In the genomic region with DNA sequence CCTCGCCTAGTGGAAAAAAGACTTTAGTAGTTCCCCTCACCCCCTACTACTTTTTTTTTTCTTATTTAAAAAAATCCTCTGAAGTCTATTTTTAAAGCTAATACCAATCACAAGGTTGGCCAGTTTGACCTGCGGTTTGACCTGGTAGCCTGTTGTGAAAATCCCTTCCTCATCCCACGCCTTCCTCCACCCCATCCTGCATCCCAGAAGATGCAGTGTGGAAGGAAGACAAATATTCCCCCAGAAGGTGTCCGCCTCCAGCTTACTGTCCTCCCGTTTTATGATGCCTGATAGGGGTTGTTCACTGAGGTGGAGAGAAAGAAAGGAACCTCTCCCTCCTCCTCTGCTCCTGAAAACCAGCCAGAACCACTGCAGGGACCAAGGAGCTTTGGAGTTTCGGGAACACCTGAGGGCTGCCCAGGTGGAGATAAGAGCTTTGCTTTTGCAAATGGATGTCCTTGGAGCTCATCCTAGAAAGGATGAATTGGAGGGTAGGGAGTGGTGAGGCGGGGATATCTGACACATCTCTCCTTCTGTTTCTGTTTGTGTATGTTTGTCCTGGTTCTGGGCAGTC, we compare ENCODE assay signal across 9 cellular contexts. TPM values are rescaled to one million over a fixed set of nuclear protein-coding genes. Genes with fewer than 3 reads are reported as not detected.
DNase-seq lines count a peak whose midpoint lies in the region; ATAC-seq and TF ChIP-seq lines count a peak whose summit lies in the region.
"Had no signal": no experiment of that assay in that cellular context is flagged by ENCODE, and none has a peak within 500 bp of the region (broad histone marks: within the 10 kb centered on the region; RNA-seq: fewer than 3 reads in every experiment).

No MANE protein-coding gene starts in this region.

- H3K36me3 ChIP-seq in SK-N-SH (replicated peaks in 1 of 2; ENCODE audit: control insufficient read depth in 1 of 2, insufficient read depth in 2 of 2, low read length in 1 of 2) (no peaks in the 10 kb centered on the region), right lobe of liver (no peaks in the 10 kb centered on the region), stomach smooth muscle (ENCODE audit: control insufficient read depth in 2 of 2, insufficient read depth in 2 of 2, low read length in 2 of 2) (no peaks in the 10 kb centered on the region)

- H3K4me2 ChIP-seq in SK-N-SH: peak overlapping the region; percentile 85

- H3F3A ChIP-seq in SK-N-SH (replicated peaks; ENCODE audit: insufficient read depth): peaks cover 10% of the 10 kb centered on the region

- H3K9me3 Mint-ChIP-seq in activated naive CD8-positive, alpha-beta T cell treated with anti-CD3 and anti-CD28 coated beads, Interleukin-2, amount 10 ng/mL, durations not matched to agents 7 days and 5 days: no peaks in the 10 kb centered on the region

- H2AFZ ChIP-seq in SK-N-SH (ENCODE audit: low read depth): no peak overlapping the region; the same call in 1 of the 2 replicates

- intact Hi-C loops in right lobe of liver (cut with DNase I): no loop called here

- peaks cover 2% of the 10 kb centered on the region for H3K4me1 Mint-ChIP-seq in activated naive CD8-positive, alpha-beta T cell treated with anti-CD3 and anti-CD28 coated beads, Interleukin-2, amount 10 ng/mL, durations not matched to agents 7 days and 5 days

- H3K27ac Mint-ChIP-seq in activated naive CD8-positive, alpha-beta T cell treated with anti-CD3 and anti-CD28 coated beads, Interleukin-2, amount 10 ng/mL, durations not matched to agents 7 days and 5 days: no peak overlapping the region

- no peaks in the 10 kb centered on the region for H4K20me1 ChIP-seq in SK-N-SH (ENCODE audit: insufficient read depth)

- H3K79me2 ChIP-seq in SK-N-SH (ENCODE audit: insufficient read depth): no peaks in the 10 kb centered on the region

- DNase-seq in SK-N-SH (no peak), right lobe of liver (no peak), NAMALWA (ENCODE audit: low spot score) (no peak), NCI-H146 (lab: John Stamatoyannopoulos, UW) (no peak)
- no peak for DNase-seq in activated naive CD8-positive, alpha-beta T cell treated with anti-CD3 and anti-CD28 coated beads, Interleukin-2, amount 10 ng/mL, durations not matched to agents 7 days and 5 days

- WGBS in SK-N-SH (ENCODE audit: low lambda C conversion rate): 15% methylated on average over 7 of the region's 7 CpGs
- WGBS in right lobe of liver (ENCODE audit: insufficient coverage, low coverage, low lambda C conversion rate, missing lambda C conversion rate): 12% methylated on average over 7 of the region's 7 CpGs

- peaks cover 9 to 18% of the 10 kb centered on the region in 2 experiments; a peak in 3 of 4 replicates for H3K4me1 ChIP-seq in SK-N-SH (ENCODE audit: control insufficient read depth in 1 of 2, insufficient read depth in 2 of 2, low read depth in 1 of 2, low read length in 1 of 2)
- H3K4me1 ChIP-seq in right lobe of liver: peaks cover 0 to 15% (median 3%) of the 10 kb centered on the region in 4 donors
- H3K4me1 ChIP-seq in stomach smooth muscle (ENCODE audit: control insufficient read depth, insufficient read depth, low read length): peaks cover 15% of the 10 kb centered on the region

- H3K9me3 ChIP-seq in SK-N-SH (no peaks in the 10 kb centered on the region), right lobe of liver (no peaks in the 10 kb centered on the region), stomach smooth muscle (ENCODE audit: control insufficient read depth in 2 of 2, low read length in 2 of 2) (no peaks in the 10 kb centered on the region)

- no peak overlapping the region for H3K27ac ChIP-seq in SK-N-SH (ENCODE audit: low read depth in 2 of 2, low read length in 1 of 2)
- no peak overlapping the region for H3K27ac ChIP-seq in right lobe of liver
- H3K27ac ChIP-seq in stomach smooth muscle (ENCODE audit: low read length): no peak overlapping the region

- POLR2A ChIA-PET in SK-N-SH (lab: Yijun Ruan, JAX): no interaction called here
- POLR2A ChIA-PET in activated naive CD8-positive, alpha-beta T cell treated with anti-CD3 and anti-CD28 coated beads, Interleukin-2, amount 10 ng/mL, durations not matched to agents 7 days and 5 days (lab: Charles Lee): no interaction called here

- peak overlapping the region; percentile 9 for H3K4me3 Mint-ChIP-seq in activated naive CD8-positive, alpha-beta T cell treated with anti-CD3 and anti-CD28 coated beads, Interleukin-2, amount 10 ng/mL, durations not matched to agents 7 days and 5 days

- TF ChIP-seq CTCF in SK-N-SH (IDR thresholded peaks at IDR 0.05) (no peak), right lobe of liver (IDR thresholded peaks at IDR 0.05) (no peak)

- H3K27me3 Mint-ChIP-seq in activated naive CD8-positive, alpha-beta T cell treated with anti-CD3 and anti-CD28 coated beads, Interleukin-2, amount 10 ng/mL, durations not matched to agents 7 days and 5 days: peaks cover 77% of the 10 kb centered on the region

- H3K4me3 ChIP-seq in SK-N-SH (ENCODE audit: low read depth in 2 of 2, low read length in 1 of 2) (peak overlapping the region; percentile 54 to 58; a peak in 3 of 4 replicates), right lobe of liver (peak overlapping the region in 2 of 3 donors; percentile 41 to 55), stomach smooth muscle (ENCODE audit: low read length in 2 of 2) (peak overlapping the region; percentile 55 to 74)

- no peak for TF ChIP-seq POLR2A in right lobe of liver (IDR thresholded peaks at IDR 0.05)

- TF ChIP-seq EP300 in SK-N-SH (IDR thresholded peaks at IDR 0.05; ENCODE audit: borderline replicate concordance in 1 of 2, low read depth in 1 of 2, low read length in 1 of 2): no peak

- ATAC-seq in SK-N-SH treated with all-trans-retinoic acid at 6 μM for 48 hours (no peak), right lobe of liver (no peak), GM19397 (IDR thresholded peaks at IDR 0.05; ENCODE audit: unreplicated experiment) (no peak)
- no peak for ATAC-seq in activated naive CD8-positive, alpha-beta T cell treated with anti-CD3 and anti-CD28 coated beads, Interleukin-2, amount 10 ng/mL, durations not matched to agents 7 days and 5 days (ENCODE audit: low read depth)

- H3K27me3 ChIP-seq in SK-N-SH (ENCODE audit: insufficient read depth): peaks cover 69% of the 10 kb centered on the region
- H3K27me3 ChIP-seq in right lobe of liver: peaks cover 3 to 10% of the 10 kb centered on the region in 2 donors
- H3K27me3 ChIP-seq in stomach smooth muscle (ENCODE audit: control insufficient read depth in 1 of 2, insufficient read depth in 2 of 2, low read length in 2 of 2): peaks cover 34 to 38% of the 10 kb centered on the region in 2 donors

- H3K9me2 ChIP-seq in SK-N-SH: no peaks in the 10 kb centered on the region

- TF ChIP-seq RAD21 in SK-N-SH (IDR thresholded peaks at IDR 0.05; ENCODE audit: low read length): no peak

- no peaks in the 10 kb centered on the region for H3K36me3 Mint-ChIP-seq in activated naive CD8-positive, alpha-beta T cell treated with anti-CD3 and anti-CD28 coated beads, Interleukin-2, amount 10 ng/mL, durations not matched to agents 7 days and 5 days

- CTCF ChIA-PET in SK-N-SH (lab: Yijun Ruan, JAX): interaction anchor here (0.6 to 1.6 kb wide), 7 partner anchors 11 to 935 kb away, joined by 3 to 6 read pairs (median 4); partner anchors contain the start of genes PDIA6 and TAF1B

- H3K9ac ChIP-seq in SK-N-SH (no peak overlapping the region), stomach smooth muscle (ENCODE audit: low read length in 2 of 2) (no peak overlapping the region)

TF ChIP-seq in SK-N-SH, 30 proteins besides CTCF, POLR2A, EP300 and RAD21 (continues in another document):
- TF ChIP-seq EZH2phosphoT487 (IDR thresholded peaks at IDR 0.05; ENCODE audit: borderline replicate concordance, low read depth) (no peak), FOXJ3 (CRISPR knock-in tag; IDR thresholded peaks at IDR 0.05) (no peak)

TF ChIP-seq in SK-N-SH treated with all-trans-retinoic acid at 6 μM for 48 hours, 23 proteins besides CTCF, POLR2A, EP300 and RAD21:
- no peak for TF ChIP-seq OSR1 (CRISPR knock-in tag; IDR thresholded peaks at IDR 0.05)
- TF ChIP-seq TOX (CRISPR knock-in tag; IDR thresholded peaks at IDR 0.05; ENCODE audit: borderline replicate concordance): no peak
- no peak for TF ChIP-seq ZC3H10 (CRISPR knock-in tag; IDR thresholded peaks at IDR 0.05)
- TF ChIP-seq RARB (CRISPR knock-in tag; IDR thresholded peaks at IDR 0.05): no peak
TF ChIP-seq in SK-N-SH treated with all-trans-retinoic acid at 6 μM for 48 hours: peak in this region for 0.

RNA-seq across cellular contexts. Expression of gene ATP6V1C2, which starts 0.9 kb away (rescaled TPM):
- 0.06 and 0.12 TPM in 2 replicates for polyA plus RNA-seq in SK-N-SH (2012; rRNA removed)
- polyA plus RNA-seq in SK-N-SH (2012; cell fraction: cytosol; rRNA removed): 0.10 and 0.15 TPM in 2 replicates
- 0.08 and 0.45 TPM in 2 replicates for polyA plus RNA-seq in SK-N-SH (2012; cell fraction: nucleus; rRNA removed)
- total RNA-seq in activated naive CD8-positive, alpha-beta T cell treated with anti-CD3 and anti-CD28 coated beads, Interleukin-2, amount 10 ng/mL, durations not matched to agents 7 days and 5 days: not detected
- total RNA-seq in right lobe of liver: under 1 TPM in 2 of 6 experiments, not detected in 4; 0.12 to 0.22 TPM
- total RNA-seq: pulmonary artery endothelial cell had no signal

RNA-seq across cellular contexts. Expression of gene NOL10, which starts 32.6 kb away (rescaled TPM):
- 12.0 and 14.3 TPM in 2 replicates for polyA plus RNA-seq in SK-N-SH (2012; rRNA removed)
- 16.0 and 18.2 TPM in 2 replicates for polyA plus RNA-seq in SK-N-SH (2012; cell fraction: cytosol; rRNA removed)
- polyA plus RNA-seq in SK-N-SH (2012; cell fraction: nucleus; rRNA removed): 11.3 and 13.5 TPM in 2 replicates
- 10 to 100 TPM; 20.1 to 22.1 TPM for total RNA-seq in activated naive CD8-positive, alpha-beta T cell treated with anti-CD3 and anti-CD28 coated beads, Interleukin-2, amount 10 ng/mL, durations not matched to agents 7 days and 5 days
- total RNA-seq in right lobe of liver: 10 to 100 TPM in 5 of 6 experiments, 1 to 10 TPM in 1; 7.9 to 16.7 (median 11.5) TPM
